In the genomic region with DNA sequence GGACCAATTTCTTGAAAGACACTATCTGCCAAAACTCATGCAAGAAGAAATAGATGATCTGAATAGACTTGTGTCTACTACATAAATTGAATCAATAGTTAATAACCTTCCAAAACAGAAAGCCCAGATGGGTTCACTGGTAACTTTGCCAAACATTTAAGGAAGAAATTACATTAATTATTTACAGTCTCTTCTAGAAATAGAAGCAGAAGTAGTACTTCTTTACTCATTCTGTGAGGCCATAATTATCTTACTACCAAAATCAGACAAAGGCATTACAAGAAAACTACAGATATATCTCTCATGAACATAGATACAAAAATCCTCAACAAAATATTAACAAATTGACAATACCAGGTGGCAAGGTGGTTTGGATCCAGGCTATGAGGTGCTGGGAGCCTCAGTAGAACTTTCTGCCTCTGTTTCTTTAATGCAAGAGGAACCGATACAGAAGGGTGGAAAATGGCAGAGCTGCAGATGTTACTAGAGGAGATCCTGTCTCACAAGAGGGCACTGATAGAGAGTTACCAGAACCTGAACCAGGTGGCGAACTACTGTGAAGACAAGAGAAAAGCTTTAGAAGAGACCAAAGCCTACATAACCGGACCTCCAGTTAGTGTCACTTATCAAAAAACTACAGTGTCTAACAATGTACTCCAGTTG, we compare ENCODE assay signal across 2 cellular contexts.
TF ChIP-seq lines count a peak whose summit lies in the region.

No MANE protein-coding gene starts in this region.

TF ChIP-seq in GM12878, 131 proteins besides CTCF, POLR2A, EP300 and RAD21 (continues in another document):
- TF ChIP-seq SMC3 (IDR thresholded peaks at IDR 0.05; ENCODE audit: borderline replicate concordance, low read length) = no peak
- no peak for TF ChIP-seq HDAC6 (IDR thresholded peaks at IDR 0.05; ENCODE audit: unreplicated experiment)
- TF ChIP-seq POLR2AphosphoS5 (IDR thresholded peaks at IDR 0.05; ENCODE audit: low read length) = no peak
- no peak for TF ChIP-seq JUNB (IDR thresholded peaks at IDR 0.05)
- TF ChIP-seq GATAD2B (conservative IDR thresholded peaks at IDR 0.05; ENCODE audit: low read depth) = no peak
- no peak for TF ChIP-seq BRCA1 (IDR thresholded peaks at IDR 0.05; ENCODE audit: low read depth, low read length)
- TF ChIP-seq, protein P1, sequence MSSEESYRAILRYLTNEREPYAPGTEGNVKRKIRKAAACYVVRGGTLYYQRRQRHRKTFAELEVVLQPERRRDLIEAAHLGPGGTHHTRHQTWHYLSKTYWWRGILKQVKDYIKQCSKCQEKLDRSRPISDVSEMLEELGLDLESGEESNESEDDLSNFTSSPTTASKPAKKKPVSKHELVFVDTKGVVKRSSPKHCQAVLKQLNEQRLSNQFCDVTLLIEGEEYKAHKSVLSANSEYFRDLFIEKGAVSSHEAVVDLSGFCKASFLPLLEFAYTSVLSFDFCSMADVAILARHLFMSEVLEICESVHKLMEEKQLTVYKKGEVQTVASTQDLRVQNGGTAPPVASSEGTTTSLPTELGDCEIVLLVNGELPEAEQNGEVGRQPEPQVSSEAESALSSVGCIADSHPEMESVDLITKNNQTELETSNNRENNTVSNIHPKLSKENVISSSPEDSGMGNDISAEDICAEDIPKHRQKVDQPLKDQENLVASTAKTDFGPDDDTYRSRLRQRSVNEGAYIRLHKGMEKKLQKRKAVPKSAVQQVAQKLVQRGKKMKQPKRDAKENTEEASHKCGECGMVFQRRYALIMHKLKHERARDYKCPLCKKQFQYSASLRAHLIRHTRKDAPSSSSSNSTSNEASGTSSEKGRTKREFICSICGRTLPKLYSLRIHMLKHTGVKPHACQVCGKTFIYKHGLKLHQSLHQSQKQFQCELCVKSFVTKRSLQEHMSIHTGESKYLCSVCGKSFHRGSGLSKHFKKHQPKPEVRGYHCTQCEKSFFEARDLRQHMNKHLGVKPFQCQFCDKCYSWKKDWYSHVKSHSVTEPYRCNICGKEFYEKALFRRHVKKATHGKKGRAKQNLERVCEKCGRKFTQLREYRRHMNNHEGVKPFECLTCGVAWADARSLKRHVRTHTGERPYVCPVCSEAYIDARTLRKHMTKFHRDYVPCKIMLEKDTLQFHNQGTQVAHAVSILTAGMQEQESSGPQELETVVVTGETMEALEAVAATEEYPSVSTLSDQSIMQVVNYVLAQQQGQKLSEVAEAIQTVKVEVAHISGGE (CRISPR knock-in tag; IDR thresholded peaks at IDR 0.05) = no peak
- no peak for TF ChIP-seq ZZZ3 (IDR thresholded peaks at IDR 0.05; ENCODE audit: control insufficient read depth, insufficient read length, low read depth)
- no peak for TF ChIP-seq BHLHE40 (IDR thresholded peaks at IDR 0.05; ENCODE audit: borderline replicate concordance in 1 of 2, low read depth in 2 of 2, low read length in 1 of 2)
- peak; percentile 75; the same call in 1 of the 2 replicates for TF ChIP-seq DPF2 (IDR thresholded peaks at IDR 0.05)
- TF ChIP-seq ETV6 (conservative IDR thresholded peaks at IDR 0.05 in 1 of 2, IDR thresholded peaks at IDR 0.05 in 1 of 2; ENCODE audit: borderline replicate concordance in 1 of 2, low read depth in 1 of 2) = no peak
- no peak for TF ChIP-seq KAT2A (conservative IDR thresholded peaks at IDR 0.05; ENCODE audit: control insufficient read depth, low read depth, low read length)
- TF ChIP-seq ZNF24 (IDR thresholded peaks at IDR 0.05) = no peak
- TF ChIP-seq RB1 (IDR thresholded peaks at IDR 0.05; ENCODE audit: borderline replicate concordance) = no peak
- TF ChIP-seq ESRRA (IDR thresholded peaks at IDR 0.05; ENCODE audit: low read length) = no peak
- no peak for TF ChIP-seq NR2C2 (IDR thresholded peaks at IDR 0.05; ENCODE audit: borderline replicate concordance, control insufficient read depth, insufficient read length, low read depth)
- TF ChIP-seq BMI1 (IDR thresholded peaks at IDR 0.05; ENCODE audit: borderline replicate concordance) = no peak
- TF ChIP-seq, protein P2, sequence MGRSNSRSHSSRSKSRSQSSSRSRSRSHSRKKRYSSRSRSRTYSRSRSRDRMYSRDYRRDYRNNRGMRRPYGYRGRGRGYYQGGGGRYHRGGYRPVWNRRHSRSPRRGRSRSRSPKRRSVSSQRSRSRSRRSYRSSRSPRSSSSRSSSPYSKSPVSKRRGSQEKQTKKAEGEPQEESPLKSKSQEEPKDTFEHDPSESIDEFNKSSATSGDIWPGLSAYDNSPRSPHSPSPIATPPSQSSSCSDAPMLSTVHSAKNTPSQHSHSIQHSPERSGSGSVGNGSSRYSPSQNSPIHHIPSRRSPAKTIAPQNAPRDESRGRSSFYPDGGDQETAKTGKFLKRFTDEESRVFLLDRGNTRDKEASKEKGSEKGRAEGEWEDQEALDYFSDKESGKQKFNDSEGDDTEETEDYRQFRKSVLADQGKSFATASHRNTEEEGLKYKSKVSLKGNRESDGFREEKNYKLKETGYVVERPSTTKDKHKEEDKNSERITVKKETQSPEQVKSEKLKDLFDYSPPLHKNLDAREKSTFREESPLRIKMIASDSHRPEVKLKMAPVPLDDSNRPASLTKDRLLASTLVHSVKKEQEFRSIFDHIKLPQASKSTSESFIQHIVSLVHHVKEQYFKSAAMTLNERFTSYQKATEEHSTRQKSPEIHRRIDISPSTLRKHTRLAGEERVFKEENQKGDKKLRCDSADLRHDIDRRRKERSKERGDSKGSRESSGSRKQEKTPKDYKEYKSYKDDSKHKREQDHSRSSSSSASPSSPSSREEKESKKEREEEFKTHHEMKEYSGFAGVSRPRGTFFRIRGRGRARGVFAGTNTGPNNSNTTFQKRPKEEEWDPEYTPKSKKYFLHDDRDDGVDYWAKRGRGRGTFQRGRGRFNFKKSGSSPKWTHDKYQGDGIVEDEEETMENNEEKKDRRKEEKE (IDR thresholded peaks at IDR 0.05) = no peak
- TF ChIP-seq GABPA (IDR thresholded peaks at IDR 0.05; ENCODE audit: low read depth) = no peak
- TF ChIP-seq, protein P3, sequence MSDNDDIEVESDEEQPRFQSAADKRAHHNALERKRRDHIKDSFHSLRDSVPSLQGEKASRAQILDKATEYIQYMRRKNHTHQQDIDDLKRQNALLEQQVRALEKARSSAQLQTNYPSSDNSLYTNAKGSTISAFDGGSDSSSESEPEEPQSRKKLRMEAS (IDR thresholded peaks at IDR 0.05; ENCODE audit: low read depth, low read length) = no peak
- TF ChIP-seq CHD4 (IDR thresholded peaks at IDR 0.05) = no peak
- no peak for TF ChIP-seq ATF3 (IDR thresholded peaks at IDR 0.05; ENCODE audit: borderline replicate concordance, extremely low read depth, low read depth, low read length)

TF ChIP-seq in GM23338, 12 proteins besides CTCF, POLR2A, EP300 and RAD21 (continued from another document):
- no peak for TF ChIP-seq JUNB (IDR thresholded peaks at IDR 0.05; ENCODE audit: unreplicated experiment)
